1 cellular context compared by ENCODE assay signal in the genomic region with DNA sequence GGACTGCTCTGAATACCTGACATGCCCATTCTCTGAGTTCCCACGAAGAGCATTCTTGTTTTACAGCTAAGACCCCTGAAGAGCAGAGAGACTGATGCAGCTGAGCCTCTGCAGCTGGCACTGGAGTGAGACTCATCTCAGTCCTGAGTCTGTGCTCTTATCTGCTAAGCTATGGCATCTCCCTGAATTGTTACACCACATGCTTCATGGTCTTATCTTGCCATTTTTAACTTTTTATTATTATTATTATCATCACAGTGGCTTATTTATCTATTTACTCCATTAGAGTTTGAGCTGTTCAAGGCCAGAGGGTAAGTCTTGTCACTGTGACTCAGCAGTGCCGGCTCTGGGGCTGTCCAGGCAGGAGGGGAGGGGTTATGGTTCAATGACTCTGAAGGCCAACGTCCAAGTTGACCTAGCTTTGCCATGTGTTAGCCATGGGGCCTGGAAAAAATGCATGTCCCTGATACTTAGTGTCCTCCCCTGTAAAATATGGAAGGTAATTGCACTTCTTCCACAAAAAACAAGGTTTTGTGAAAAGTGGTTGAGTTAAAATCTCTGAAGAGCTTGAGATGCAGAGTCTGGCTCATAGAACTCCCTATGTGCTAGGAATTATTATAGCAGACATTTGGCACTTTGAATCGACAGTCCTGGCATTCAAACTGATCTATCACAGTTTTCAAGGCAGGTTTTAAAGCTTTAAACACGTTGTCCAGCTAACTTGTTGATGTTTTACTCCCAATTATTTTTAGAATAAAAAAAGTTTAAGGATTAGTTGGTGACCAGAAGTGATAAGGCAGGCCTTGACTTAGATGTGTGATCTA.
TF ChIP-seq lines count a peak whose summit lies in the region.

No MANE protein-coding gene starts in this region.

TF ChIP-seq in HepG2, 621 proteins besides CTCF, POLR2A, EP300 and RAD21 (continued from another document and continues in another):
- 0 out of 2 replicates have a peak, but pooled peaks have one; percentile 29 for TF ChIP-seq TEAD2 (CRISPR knock-in tag; IDR thresholded peaks at IDR 0.05)
- TF ChIP-seq U2AF1 (optimal IDR thresholded peaks at IDR 0.05; ENCODE audit: low read depth, low read length), result no peak
- TF ChIP-seq ZNF558 (CRISPR knock-in tag; IDR thresholded peaks at IDR 0.05; ENCODE audit: borderline replicate concordance), result no peak
- no peak for TF ChIP-seq ZIK1 (CRISPR knock-in tag; IDR thresholded peaks at IDR 0.05; ENCODE audit: borderline replicate concordance, low read depth)
- TF ChIP-seq, protein P1, sequence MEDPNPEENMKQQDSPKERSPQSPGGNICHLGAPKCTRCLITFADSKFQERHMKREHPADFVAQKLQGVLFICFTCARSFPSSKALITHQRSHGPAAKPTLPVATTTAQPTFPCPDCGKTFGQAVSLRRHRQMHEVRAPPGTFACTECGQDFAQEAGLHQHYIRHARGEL (CRISPR knock-in tag; IDR thresholded peaks at IDR 0.05), result no peak
- no peak for TF ChIP-seq KLF13 (CRISPR knock-in tag; IDR thresholded peaks at IDR 0.05)
- TF ChIP-seq RNF2 (conservative IDR thresholded peaks at IDR 0.05; ENCODE audit: low read depth), result peak; percentile 96
- no peak for TF ChIP-seq CHD2 (IDR thresholded peaks at IDR 0.05; ENCODE audit: low read depth, low read length)
- TF ChIP-seq MAFK (conservative IDR thresholded peaks at IDR 0.05 in 1 of 2, IDR thresholded peaks at IDR 0.05 in 1 of 2; ENCODE audit: low read length in 2 of 2), result peak; percentile 66 to 88
- no peak for TF ChIP-seq SP4 (CRISPR knock-in tag; IDR thresholded peaks at IDR 0.05)
- peak; percentile 60 for TF ChIP-seq ZBTB7B (CRISPR knock-in tag; IDR thresholded peaks at IDR 0.05)
- no peak for TF ChIP-seq HOXA9 (CRISPR knock-in tag; IDR thresholded peaks at IDR 0.05; ENCODE audit: borderline replicate concordance)
- TF ChIP-seq, protein P2, sequence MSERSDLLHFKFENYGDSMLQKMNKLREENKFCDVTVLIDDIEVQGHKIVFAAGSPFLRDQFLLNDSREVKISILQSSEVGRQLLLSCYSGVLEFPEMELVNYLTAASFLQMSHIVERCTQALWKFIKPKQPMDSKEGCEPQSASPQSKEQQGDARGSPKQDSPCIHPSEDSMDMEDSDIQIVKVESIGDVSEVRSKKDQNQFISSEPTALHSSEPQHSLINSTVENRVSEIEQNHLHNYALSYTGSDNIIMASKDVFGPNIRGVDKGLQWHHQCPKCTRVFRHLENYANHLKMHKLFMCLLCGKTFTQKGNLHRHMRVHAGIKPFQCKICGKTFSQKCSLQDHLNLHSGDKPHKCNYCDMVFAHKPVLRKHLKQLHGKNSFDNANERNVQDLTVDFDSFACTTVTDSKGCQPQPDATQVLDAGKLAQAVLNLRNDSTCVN (CRISPR knock-in tag; IDR thresholded peaks at IDR 0.05; ENCODE audit: borderline replicate concordance), result no peak
- peak; percentile 41; the same call in 1 of the 2 replicates for TF ChIP-seq ZNF160 (CRISPR knock-in tag; IDR thresholded peaks at IDR 0.05)
- TF ChIP-seq, protein P3, sequence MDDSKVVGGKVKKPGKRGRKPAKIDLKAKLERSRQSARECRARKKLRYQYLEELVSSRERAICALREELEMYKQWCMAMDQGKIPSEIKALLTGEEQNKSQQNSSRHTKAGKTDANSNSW (CRISPR knock-in tag; IDR thresholded peaks at IDR 0.05; ENCODE audit: borderline replicate concordance), result peak; percentile 70; the same call in 1 of the 2 replicates
- peak; percentile 49; the same call in 1 of the 2 replicates for TF ChIP-seq ESRRA (CRISPR knock-in tag; IDR thresholded peaks at IDR 0.05; ENCODE audit: low read depth)
- TF ChIP-seq, protein P4, sequence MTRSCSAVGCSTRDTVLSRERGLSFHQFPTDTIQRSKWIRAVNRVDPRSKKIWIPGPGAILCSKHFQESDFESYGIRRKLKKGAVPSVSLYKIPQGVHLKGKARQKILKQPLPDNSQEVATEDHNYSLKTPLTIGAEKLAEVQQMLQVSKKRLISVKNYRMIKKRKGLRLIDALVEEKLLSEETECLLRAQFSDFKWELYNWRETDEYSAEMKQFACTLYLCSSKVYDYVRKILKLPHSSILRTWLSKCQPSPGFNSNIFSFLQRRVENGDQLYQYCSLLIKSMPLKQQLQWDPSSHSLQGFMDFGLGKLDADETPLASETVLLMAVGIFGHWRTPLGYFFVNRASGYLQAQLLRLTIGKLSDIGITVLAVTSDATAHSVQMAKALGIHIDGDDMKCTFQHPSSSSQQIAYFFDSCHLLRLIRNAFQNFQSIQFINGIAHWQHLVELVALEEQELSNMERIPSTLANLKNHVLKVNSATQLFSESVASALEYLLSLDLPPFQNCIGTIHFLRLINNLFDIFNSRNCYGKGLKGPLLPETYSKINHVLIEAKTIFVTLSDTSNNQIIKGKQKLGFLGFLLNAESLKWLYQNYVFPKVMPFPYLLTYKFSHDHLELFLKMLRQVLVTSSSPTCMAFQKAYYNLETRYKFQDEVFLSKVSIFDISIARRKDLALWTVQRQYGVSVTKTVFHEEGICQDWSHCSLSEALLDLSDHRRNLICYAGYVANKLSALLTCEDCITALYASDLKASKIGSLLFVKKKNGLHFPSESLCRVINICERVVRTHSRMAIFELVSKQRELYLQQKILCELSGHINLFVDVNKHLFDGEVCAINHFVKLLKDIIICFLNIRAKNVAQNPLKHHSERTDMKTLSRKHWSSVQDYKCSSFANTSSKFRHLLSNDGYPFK (CRISPR knock-in tag; IDR thresholded peaks at IDR 0.05; ENCODE audit: borderline replicate concordance), result no peak
- peak; percentile 68; the same call in 1 of the 2 replicates for TF ChIP-seq ZNF709 (CRISPR knock-in tag; IDR thresholded peaks at IDR 0.05)
- TF ChIP-seq PAWR (CRISPR knock-in tag; IDR thresholded peaks at IDR 0.05; ENCODE audit: borderline replicate concordance), result no peak
- 0 out of 2 replicates have a peak, but pooled peaks have one; percentile 62 for TF ChIP-seq JUN (CRISPR knock-in tag; IDR thresholded peaks at IDR 0.05)
- TF ChIP-seq MED13 (CRISPR knock-in tag; IDR thresholded peaks at IDR 0.05), result peak; percentile 61; the same call in 1 of the 2 replicates
- TF ChIP-seq KAT7 (CRISPR knock-in tag; IDR thresholded peaks at IDR 0.05; ENCODE audit: borderline replicate concordance), result no peak; the same call in 1 of the 2 replicates
- TF ChIP-seq SRSF9 (IDR thresholded peaks at IDR 0.05; ENCODE audit: borderline replicate concordance, insufficient read depth, low read depth, low read length, poor library complexity, severe bottlenecking), result no peak
- no peak; the same call in 1 of the 2 replicates for TF ChIP-seq ZNF136 (CRISPR knock-in tag; IDR thresholded peaks at IDR 0.05; ENCODE audit: low read depth)
- TF ChIP-seq GABPA (IDR thresholded peaks at IDR 0.05; ENCODE audit: low read depth, low read length), result no peak
- peak; percentile 44 for TF ChIP-seq GABPA (CRISPR knock-in tag; IDR thresholded peaks at IDR 0.05; ENCODE audit: low read depth)
- TF ChIP-seq, protein P5, sequence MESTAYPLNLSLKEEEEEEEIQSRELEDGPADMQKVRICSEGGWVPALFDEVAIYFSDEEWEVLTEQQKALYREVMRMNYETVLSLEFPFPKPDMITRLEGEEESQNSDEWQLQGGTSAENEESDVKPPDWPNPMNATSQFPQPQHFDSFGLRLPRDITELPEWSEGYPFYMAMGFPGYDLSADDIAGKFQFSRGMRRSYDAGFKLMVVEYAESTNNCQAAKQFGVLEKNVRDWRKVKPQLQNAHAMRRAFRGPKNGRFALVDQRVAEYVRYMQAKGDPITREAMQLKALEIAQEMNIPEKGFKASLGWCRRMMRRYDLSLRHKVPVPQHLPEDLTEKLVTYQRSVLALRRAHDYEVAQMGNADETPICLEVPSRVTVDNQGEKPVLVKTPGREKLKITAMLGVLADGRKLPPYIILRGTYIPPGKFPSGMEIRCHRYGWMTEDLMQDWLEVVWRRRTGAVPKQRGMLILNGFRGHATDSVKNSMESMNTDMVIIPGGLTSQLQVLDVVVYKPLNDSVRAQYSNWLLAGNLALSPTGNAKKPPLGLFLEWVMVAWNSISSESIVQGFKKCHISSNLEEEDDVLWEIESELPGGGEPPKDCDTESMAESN (CRISPR knock-in tag; conservative IDR thresholded peaks at IDR 0.05), result peak; percentile 53; the same call in 1 of the 2 replicates
- TF ChIP-seq, protein P6, sequence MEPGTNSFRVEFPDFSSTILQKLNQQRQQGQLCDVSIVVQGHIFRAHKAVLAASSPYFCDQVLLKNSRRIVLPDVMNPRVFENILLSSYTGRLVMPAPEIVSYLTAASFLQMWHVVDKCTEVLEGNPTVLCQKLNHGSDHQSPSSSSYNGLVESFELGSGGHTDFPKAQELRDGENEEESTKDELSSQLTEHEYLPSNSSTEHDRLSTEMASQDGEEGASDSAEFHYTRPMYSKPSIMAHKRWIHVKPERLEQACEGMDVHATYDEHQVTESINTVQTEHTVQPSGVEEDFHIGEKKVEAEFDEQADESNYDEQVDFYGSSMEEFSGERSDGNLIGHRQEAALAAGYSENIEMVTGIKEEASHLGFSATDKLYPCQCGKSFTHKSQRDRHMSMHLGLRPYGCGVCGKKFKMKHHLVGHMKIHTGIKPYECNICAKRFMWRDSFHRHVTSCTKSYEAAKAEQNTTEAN (CRISPR knock-in tag; conservative IDR thresholded peaks at IDR 0.05), result peak; percentile 74; the same call in 1 of the 2 replicates
- peak; percentile 74; the same call in 1 of the 2 replicates for TF ChIP-seq NFE2 (CRISPR knock-in tag; IDR thresholded peaks at IDR 0.05)
- peak; percentile 49; the same call in 1 of the 2 replicates for TF ChIP-seq ZNF572 (CRISPR knock-in tag; IDR thresholded peaks at IDR 0.05)
- TF ChIP-seq ZFP90 (CRISPR knock-in tag; IDR thresholded peaks at IDR 0.05; ENCODE audit: borderline replicate concordance), result no peak
- TF ChIP-seq XBP1 (CRISPR knock-in tag; IDR thresholded peaks at IDR 0.05), result no peak
- peak; percentile 56; the same call in 1 of the 2 replicates for TF ChIP-seq ZBTB38 (CRISPR knock-in tag; IDR thresholded peaks at IDR 0.05)
- TF ChIP-seq, protein P7, sequence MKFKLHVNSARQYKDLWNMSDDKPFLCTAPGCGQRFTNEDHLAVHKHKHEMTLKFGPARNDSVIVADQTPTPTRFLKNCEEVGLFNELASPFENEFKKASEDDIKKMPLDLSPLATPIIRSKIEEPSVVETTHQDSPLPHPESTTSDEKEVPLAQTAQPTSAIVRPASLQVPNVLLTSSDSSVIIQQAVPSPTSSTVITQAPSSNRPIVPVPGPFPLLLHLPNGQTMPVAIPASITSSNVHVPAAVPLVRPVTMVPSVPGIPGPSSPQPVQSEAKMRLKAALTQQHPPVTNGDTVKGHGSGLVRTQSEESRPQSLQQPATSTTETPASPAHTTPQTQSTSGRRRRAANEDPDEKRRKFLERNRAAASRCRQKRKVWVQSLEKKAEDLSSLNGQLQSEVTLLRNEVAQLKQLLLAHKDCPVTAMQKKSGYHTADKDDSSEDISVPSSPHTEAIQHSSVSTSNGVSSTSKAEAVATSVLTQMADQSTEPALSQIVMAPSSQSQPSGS (CRISPR knock-in tag; IDR thresholded peaks at IDR 0.05), result no peak
- TF ChIP-seq CBX5 (CRISPR knock-in tag; IDR thresholded peaks at IDR 0.05; ENCODE audit: borderline replicate concordance), result peak; percentile 90
- TF ChIP-seq, protein P8, sequence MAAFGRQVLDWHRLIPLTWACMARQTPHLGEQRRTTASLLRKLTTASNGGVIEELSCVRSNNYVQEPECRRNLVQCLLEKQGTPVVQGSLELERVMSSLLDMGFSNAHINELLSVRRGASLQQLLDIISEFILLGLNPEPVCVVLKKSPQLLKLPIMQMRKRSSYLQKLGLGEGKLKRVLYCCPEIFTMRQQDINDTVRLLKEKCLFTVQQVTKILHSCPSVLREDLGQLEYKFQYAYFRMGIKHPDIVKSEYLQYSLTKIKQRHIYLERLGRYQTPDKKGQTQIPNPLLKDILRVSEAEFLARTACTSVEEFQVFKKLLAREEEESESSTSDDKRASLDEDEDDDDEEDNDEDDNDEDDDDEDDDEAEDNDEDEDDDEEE (CRISPR knock-in tag; IDR thresholded peaks at IDR 0.05), result no peak
- no peak for TF ChIP-seq SUZ12 (IDR thresholded peaks at IDR 0.05; ENCODE audit: low read depth, low read length)
- peak; percentile 51; the same call in 1 of the 2 replicates for TF ChIP-seq ZNF772 (CRISPR knock-in tag; IDR thresholded peaks at IDR 0.05)
- TF ChIP-seq ARHGAP35 (CRISPR knock-in tag; IDR thresholded peaks at IDR 0.05; ENCODE audit: borderline replicate concordance), result no peak
- TF ChIP-seq, protein P9, sequence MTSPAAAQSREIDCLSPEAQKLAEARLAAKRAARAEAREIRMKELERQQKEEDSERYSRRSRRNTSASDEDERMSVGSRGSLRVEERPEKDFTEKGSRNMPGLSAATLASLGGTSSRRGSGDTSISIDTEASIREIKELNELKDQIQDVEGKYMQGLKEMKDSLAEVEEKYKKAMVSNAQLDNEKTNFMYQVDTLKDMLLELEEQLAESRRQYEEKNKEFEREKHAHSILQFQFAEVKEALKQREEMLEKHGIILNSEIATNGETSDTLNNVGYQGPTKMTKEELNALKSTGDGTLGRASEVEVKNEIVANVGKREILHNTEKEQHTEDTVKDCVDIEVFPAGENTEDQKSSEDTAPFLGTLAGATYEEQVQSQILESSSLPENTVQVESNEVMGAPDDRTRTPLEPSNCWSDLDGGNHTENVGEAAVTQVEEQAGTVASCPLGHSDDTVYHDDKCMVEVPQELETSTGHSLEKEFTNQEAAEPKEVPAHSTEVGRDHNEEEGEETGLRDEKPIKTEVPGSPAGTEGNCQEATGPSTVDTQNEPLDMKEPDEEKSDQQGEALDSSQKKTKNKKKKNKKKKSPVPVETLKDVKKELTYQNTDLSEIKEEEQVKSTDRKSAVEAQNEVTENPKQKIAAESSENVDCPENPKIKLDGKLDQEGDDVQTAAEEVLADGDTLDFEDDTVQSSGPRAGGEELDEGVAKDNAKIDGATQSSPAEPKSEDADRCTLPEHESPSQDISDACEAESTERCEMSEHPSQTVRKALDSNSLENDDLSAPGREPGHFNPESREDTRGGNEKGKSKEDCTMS (CRISPR knock-in tag; conservative IDR thresholded peaks at IDR 0.05), result no peak
- TF ChIP-seq NCOA5 (CRISPR knock-in tag; IDR thresholded peaks at IDR 0.05), result no peak
- TF ChIP-seq CENPX (CRISPR knock-in tag; IDR thresholded peaks at IDR 0.05), result no peak
- TF ChIP-seq, protein P10, sequence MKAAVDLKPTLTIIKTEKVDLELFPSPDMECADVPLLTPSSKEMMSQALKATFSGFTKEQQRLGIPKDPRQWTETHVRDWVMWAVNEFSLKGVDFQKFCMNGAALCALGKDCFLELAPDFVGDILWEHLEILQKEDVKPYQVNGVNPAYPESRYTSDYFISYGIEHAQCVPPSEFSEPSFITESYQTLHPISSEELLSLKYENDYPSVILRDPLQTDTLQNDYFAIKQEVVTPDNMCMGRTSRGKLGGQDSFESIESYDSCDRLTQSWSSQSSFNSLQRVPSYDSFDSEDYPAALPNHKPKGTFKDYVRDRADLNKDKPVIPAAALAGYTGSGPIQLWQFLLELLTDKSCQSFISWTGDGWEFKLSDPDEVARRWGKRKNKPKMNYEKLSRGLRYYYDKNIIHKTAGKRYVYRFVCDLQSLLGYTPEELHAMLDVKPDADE (CRISPR knock-in tag; IDR thresholded peaks at IDR 0.05), result no peak
- TF ChIP-seq ZNF768 (CRISPR knock-in tag; IDR thresholded peaks at IDR 0.05), result no peak
- TF ChIP-seq HNF4A (CRISPR knock-in tag; IDR thresholded peaks at IDR 0.05), result peak; percentile 93
- no peak for TF ChIP-seq HOXA5 (CRISPR knock-in tag; IDR thresholded peaks at IDR 0.05)
- no peak for TF ChIP-seq ATF1 (CRISPR knock-in tag; IDR thresholded peaks at IDR 0.05)
- peak; percentile 78; the same call in 1 of the 2 replicates for TF ChIP-seq HNF4G (IDR thresholded peaks at IDR 0.05; ENCODE audit: borderline replicate concordance, low read depth, low read length)
- peak; percentile 85; the same call in 1 of the 2 replicates for TF ChIP-seq HNF4G (CRISPR knock-in tag; IDR thresholded peaks at IDR 0.05; ENCODE audit: borderline replicate concordance, low read depth)
- TF ChIP-seq ZNF260 (CRISPR knock-in tag; IDR thresholded peaks at IDR 0.05; ENCODE audit: borderline replicate concordance, low read depth), result no peak
- 0 out of 2 replicates have a peak, but pooled peaks have one; percentile 24 for TF ChIP-seq ZNF329 (CRISPR knock-in tag; IDR thresholded peaks at IDR 0.05; ENCODE audit: low read depth)
- TF ChIP-seq RAD51 (IDR thresholded peaks at IDR 0.05; ENCODE audit: borderline replicate concordance), result no peak
